2 cellular contexts compared by ENCODE assay signal in the genomic region with DNA sequence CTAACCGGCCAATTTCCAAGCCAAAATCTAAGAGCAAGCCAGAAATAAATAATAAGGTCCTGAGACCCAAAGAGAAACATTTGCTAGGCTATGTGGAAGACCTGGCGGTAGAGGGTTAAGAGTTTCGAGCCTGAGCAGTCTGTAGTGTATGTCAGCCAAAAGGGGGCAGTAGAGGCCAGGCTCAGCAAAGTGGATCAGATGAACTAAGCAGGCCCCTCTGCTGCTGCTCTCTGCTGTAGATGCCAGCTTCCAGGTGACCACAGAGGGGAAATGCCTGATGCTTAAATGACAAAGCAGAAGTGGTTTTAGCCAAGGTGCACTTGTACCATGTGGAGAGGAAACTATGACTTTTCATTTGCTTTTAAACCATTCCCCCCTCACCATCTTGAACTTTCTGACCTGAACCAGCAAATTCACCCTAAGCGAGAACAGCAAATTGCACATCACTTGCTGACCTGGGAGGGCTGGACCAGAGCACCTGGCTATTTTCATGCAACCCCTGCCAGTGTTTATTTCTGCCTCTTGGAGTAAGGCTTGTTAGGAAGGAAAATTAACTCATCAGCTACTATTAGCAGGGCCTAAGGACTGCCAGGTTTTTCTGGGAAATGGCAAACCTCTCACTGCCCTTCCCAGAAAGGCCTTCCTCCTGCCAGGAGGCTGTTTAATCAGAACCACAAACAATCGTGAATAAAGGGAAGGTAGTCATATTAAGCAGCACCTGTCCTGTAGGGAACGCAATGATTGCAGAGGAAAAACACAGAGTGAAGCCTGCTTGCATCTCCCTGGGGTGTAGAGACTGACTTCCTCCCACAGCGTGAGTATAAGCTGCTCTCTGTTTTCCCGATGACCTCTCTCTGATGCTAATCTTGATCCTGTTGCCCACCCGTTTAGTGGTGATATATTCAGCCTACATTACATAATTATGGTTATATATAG.
TF ChIP-seq lines count a peak whose summit lies in the region.

No MANE protein-coding gene starts in this region.

TF ChIP-seq in GM23338, 12 proteins besides CTCF, POLR2A, EP300 and RAD21 (continued from another document):
- TF ChIP-seq ZNF462 (CRISPR knock-in tag; IDR thresholded peaks at IDR 0.05), result peak; percentile 89
- 0 out of 2 replicates have a peak, but pooled peaks have one; percentile 11 for TF ChIP-seq ZNF114 (CRISPR knock-in tag; IDR thresholded peaks at IDR 0.05)
- peak; percentile 38; the same call in 1 of the 2 replicates for TF ChIP-seq CREB1 (CRISPR knock-in tag; IDR thresholded peaks at IDR 0.05; ENCODE audit: low read depth)

TF ChIP-seq in IMR-90, 13 proteins besides CTCF, POLR2A, EP300 and RAD21 (continued from another document):
- TF ChIP-seq ELK1 (IDR thresholded peaks at IDR 0.05; ENCODE audit: borderline replicate concordance, low read depth, low read length), result no peak
- TF ChIP-seq SMC3 (IDR thresholded peaks at IDR 0.05; ENCODE audit: low read depth, low read length), result no peak
- TF ChIP-seq MAZ (IDR thresholded peaks at IDR 0.05; ENCODE audit: borderline replicate concordance, low read depth, low read length), result no peak
- no peak for TF ChIP-seq BHLHE40 (IDR thresholded peaks at IDR 0.05; ENCODE audit: low read depth, low read length)
- no peak for TF ChIP-seq CHD1 (IDR thresholded peaks at IDR 0.05; ENCODE audit: low read depth, low read length)
- no peak for TF ChIP-seq MAFK (IDR thresholded peaks at IDR 0.05; ENCODE audit: low read depth, low read length)
- TF ChIP-seq, protein P1, sequence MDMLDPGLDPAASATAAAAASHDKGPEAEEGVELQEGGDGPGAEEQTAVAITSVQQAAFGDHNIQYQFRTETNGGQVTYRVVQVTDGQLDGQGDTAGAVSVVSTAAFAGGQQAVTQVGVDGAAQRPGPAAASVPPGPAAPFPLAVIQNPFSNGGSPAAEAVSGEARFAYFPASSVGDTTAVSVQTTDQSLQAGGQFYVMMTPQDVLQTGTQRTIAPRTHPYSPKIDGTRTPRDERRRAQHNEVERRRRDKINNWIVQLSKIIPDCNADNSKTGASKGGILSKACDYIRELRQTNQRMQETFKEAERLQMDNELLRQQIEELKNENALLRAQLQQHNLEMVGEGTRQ (IDR thresholded peaks at IDR 0.05; ENCODE audit: low read depth, low read length), result no peak
